ENCODE assay signal across 8 cellular contexts in genomic region chr5:54309237-54309636, GRCh38. TPM values are rescaled to one million over a fixed set of nuclear protein-coding genes. Genes with fewer than 3 reads are reported as not detected.
A peak's percentile ranks its signal among the peaks of the same experiment; 100 is the strongest.
DNase-seq lines count a peak whose midpoint lies in the region.

No MANE protein-coding gene starts in this region.

- no peak for DNase-seq in activated naive CD4-positive, alpha-beta T cell treated with anti-CD3 and anti-CD28 coated beads, Interleukin-2, amount 10 ng/mL, durations not matched to agents 7 days and 5 days
- DNase-seq in activated naive CD4-positive, alpha-beta T cell (lab: John Stamatoyannopoulos, UW), result no peak
- DNase-seq in activated CD4-positive, alpha-beta memory T cell treated with anti-CD3 and anti-CD28 coated beads, Interleukin-2, amount 10 ng/mL, durations not matched to agents 7 days and 5 days, result no peak
- peak; percentile 19 to 22 for DNase-seq in hippocampal formation (lab: John Stamatoyannopoulos, UW)
- DNase-seq in middle frontal gyrus (ENCODE audit: extremely low spot score, low spot score), result no peak
- DNase-seq in NCI-H345 treated with DMSO at 0.1 percent for 48 hours (lab: John Stamatoyannopoulos, UW; ENCODE audit: unreplicated experiment), result no peak
- DNase-seq in SIG-M5 (lab: John Stamatoyannopoulos, UW), result no peak

- POLR2A ChIA-PET in activated CD4-positive, alpha-beta memory T cell treated with anti-CD3 and anti-CD28 coated beads, Interleukin-2, amount 10 ng/mL, durations not matched to agents 7 days and 5 days (lab: Charles Lee), result interaction anchor here (1.7 kb wide), 1 partner anchor 301 kb away, joined by 5 read pairs; no protein-coding TSS in a partner anchor

- H3K9me3 Mint-ChIP-seq in activated naive CD4-positive, alpha-beta T cell treated with anti-CD3 and anti-CD28 coated beads, Interleukin-2, amount 10 ng/mL, durations not matched to agents 7 days and 5 days, result no peaks in the 10 kb centered on the region
- no peaks in the 10 kb centered on the region for H3K9me3 Mint-ChIP-seq in activated CD4-positive, alpha-beta memory T cell treated with anti-CD3 and anti-CD28 coated beads, Interleukin-2, amount 10 ng/mL, durations not matched to agents 7 days and 5 days

- H3K36me3 Mint-ChIP-seq in activated naive CD4-positive, alpha-beta T cell treated with anti-CD3 and anti-CD28 coated beads, Interleukin-2, amount 10 ng/mL, durations not matched to agents 7 days and 5 days, result no peaks in the 10 kb centered on the region
- H3K36me3 Mint-ChIP-seq in activated CD4-positive, alpha-beta memory T cell treated with anti-CD3 and anti-CD28 coated beads, Interleukin-2, amount 10 ng/mL, durations not matched to agents 7 days and 5 days (ENCODE audit: low read depth), result peaks cover 3% of the 10 kb centered on the region

- H3K4me3 Mint-ChIP-seq in activated naive CD4-positive, alpha-beta T cell treated with anti-CD3 and anti-CD28 coated beads, Interleukin-2, amount 10 ng/mL, durations not matched to agents 7 days and 5 days, result peak overlapping the region; percentile 86
- peak overlapping the region; percentile 81 for H3K4me3 Mint-ChIP-seq in activated CD4-positive, alpha-beta memory T cell treated with anti-CD3 and anti-CD28 coated beads, Interleukin-2, amount 10 ng/mL, durations not matched to agents 7 days and 5 days

- H3K4me3 ChIP-seq in skin epidermis, result peak overlapping the region; percentile 63 to 97 (median 84)

- H3K4me1 Mint-ChIP-seq in activated naive CD4-positive, alpha-beta T cell treated with anti-CD3 and anti-CD28 coated beads, Interleukin-2, amount 10 ng/mL, durations not matched to agents 7 days and 5 days, result peaks cover 37% of the 10 kb centered on the region
- peaks cover 32% of the 10 kb centered on the region for H3K4me1 Mint-ChIP-seq in activated CD4-positive, alpha-beta memory T cell treated with anti-CD3 and anti-CD28 coated beads, Interleukin-2, amount 10 ng/mL, durations not matched to agents 7 days and 5 days

- H3K27ac ChIP-seq in skin epidermis, result peak overlapping the region in 12 of 21 experiments; percentile 81 to 97 (median 88)

- peaks cover 13% of the 10 kb centered on the region for H3K27me3 Mint-ChIP-seq in activated naive CD4-positive, alpha-beta T cell treated with anti-CD3 and anti-CD28 coated beads, Interleukin-2, amount 10 ng/mL, durations not matched to agents 7 days and 5 days
- peaks cover 1% of the 10 kb centered on the region for H3K27me3 Mint-ChIP-seq in activated CD4-positive, alpha-beta memory T cell treated with anti-CD3 and anti-CD28 coated beads, Interleukin-2, amount 10 ng/mL, durations not matched to agents 7 days and 5 days

- peak overlapping the region; percentile 35 for H3K27ac Mint-ChIP-seq in activated naive CD4-positive, alpha-beta T cell treated with anti-CD3 and anti-CD28 coated beads, Interleukin-2, amount 10 ng/mL, durations not matched to agents 7 days and 5 days
- peak overlapping the region; percentile 88 for H3K27ac Mint-ChIP-seq in activated CD4-positive, alpha-beta memory T cell treated with anti-CD3 and anti-CD28 coated beads, Interleukin-2, amount 10 ng/mL, durations not matched to agents 7 days and 5 days

- CTCF ChIA-PET in activated naive CD4-positive, alpha-beta T cell treated with anti-CD3 and anti-CD28 coated beads, Interleukin-2, amount 10 ng/mL, durations not matched to agents 7 days and 5 days (lab: Charles Lee), result interaction anchor here (0.6 to 2.3 kb wide), 4 partner anchors 97 to 349 kb away, joined by 3 to 7 read pairs (median 5); no protein-coding TSS in a partner anchor
- CTCF ChIA-PET in activated CD4-positive, alpha-beta memory T cell treated with anti-CD3 and anti-CD28 coated beads, Interleukin-2, amount 10 ng/mL, durations not matched to agents 7 days and 5 days (lab: Charles Lee), result interaction anchor here (1.3 to 1.7 kb wide), 4 partner anchors 8 to 110 kb away, joined by 3 to 6 read pairs (median 4); no protein-coding TSS in a partner anchor

RNA-seq across cellular contexts. Expression of gene ARL15, which starts 1.1 kb away (rescaled TPM):
- 10 to 100 TPM; 13.5 to 13.8 TPM for total RNA-seq in activated CD4-positive, alpha-beta memory T cell treated with anti-CD3 and anti-CD28 coated beads, Interleukin-2, amount 10 ng/mL, durations not matched to agents 7 days and 5 days

Comparison
In these comparisons a context has a peak if more than half of its experiments do, and no peak if none do; other contexts are left out.
1. DNase-seq: peak in hippocampal formation (2 of 2); none in activated naive CD4-positive, alpha-beta T cell treated with anti-CD3 and anti-CD28 coated beads, Interleukin-2, amount 10 ng/mL, durations not matched to agents 7 days and 5 days (single experiment), activated naive CD4-positive, alpha-beta T cell (0 of 4), activated CD4-positive, alpha-beta memory T cell treated with anti-CD3 and anti-CD28 coated beads, Interleukin-2, amount 10 ng/mL, durations not matched to agents 7 days and 5 days (single experiment), middle frontal gyrus (single experiment), NCI-H345 treated with DMSO at 0.1 percent for 48 hours (single experiment) and SIG-M5 (single experiment).